1 cellular context compared by ENCODE assay signal in genomic region chr12:12734561-12735071, GRCh38.
A peak's percentile ranks its signal among the peaks of the same experiment; 100 is the strongest.
TF ChIP-seq lines count a peak whose summit lies in the region.

No MANE protein-coding gene starts in this region.

TF ChIP-seq in K562, 482 proteins besides CTCF, POLR2A, EP300 and RAD21:
- TF ChIP-seq ZNF140 (CRISPR knock-in tag; IDR thresholded peaks at IDR 0.05) (no peak), ESRRA (IDR thresholded peaks at IDR 0.05; ENCODE audit: borderline replicate concordance, low read depth) (peak; percentile 24; the same call in 1 of the 2 replicates), ZNF589 (CRISPR knock-in tag; IDR thresholded peaks at IDR 0.05; ENCODE audit: low read depth) (peak; percentile 33; the same call in 1 of the 2 replicates), MTA3 (IDR thresholded peaks at IDR 0.05; ENCODE audit: borderline replicate concordance) (no peak)
